10 cellular contexts compared by ENCODE assay signal in genomic region chr5:50856720-50857119, GRCh38.
DNase-seq lines count a peak whose midpoint lies in the region; ATAC-seq and TF ChIP-seq lines count a peak whose summit lies in the region.
"Had no signal": no experiment of that assay in that cellular context is flagged by ENCODE, and none has a peak within 500 bp of the region (broad histone marks: within the 10 kb centered on the region; RNA-seq: fewer than 3 reads in every experiment).

No MANE protein-coding gene starts in this region.

- H3K4me3 ChIP-seq in HL-60 (replicated peaks; ENCODE audit: insufficient read depth, low read length) = no peak overlapping the region
- H3K4me3 ChIP-seq in esophagus muscularis mucosa = no peak overlapping the region
- H3K4me3 ChIP-seq: skin epidermis had no signal

- H3K4me1 ChIP-seq in esophagus muscularis mucosa = no peaks in the 10 kb centered on the region

- H3K27me3 ChIP-seq in HL-60 (ENCODE audit: insufficient read depth, poor library complexity, severe bottlenecking) = no peaks in the 10 kb centered on the region
- H3K27me3 ChIP-seq in esophagus muscularis mucosa = no peaks in the 10 kb centered on the region

- no peaks in the 10 kb centered on the region for H3K36me3 ChIP-seq in esophagus muscularis mucosa

- intact Hi-C loops in esophagus muscularis mucosa (cut with DNase I) = no loop called here

- H3K9me3 ChIP-seq in esophagus muscularis mucosa = no peaks in the 10 kb centered on the region

- 49% methylated on average over 2 of the region's 2 CpGs for WGBS in esophagus muscularis mucosa

- DNase-seq in HL-60 (ENCODE audit: low read depth in 1 of 2, low spot score in 1 of 2) (peak in 1 of 2 experiments; percentile 12), pons (ENCODE audit: low spot score) (peak; percentile 68), C1 segment of cervical spinal cord (lab: John Stamatoyannopoulos, UW) (no peak), esophagus muscularis mucosa (ENCODE audit: extremely low spot score) (no peak)
- no peak for DNase-seq in NK-92 treated with Interleukin-12 subunit alpha and Interleukin-12 subunit beta, amount 100 ng/mL, for 24 hours (lab: John Stamatoyannopoulos, UW)
- DNase-seq: activated gamma-delta T cell treated with Interleukin-2 at 50 U/mL for 16 hours, NCI-H1105 treated with DMSO at 0.1 percent for 48 hours had no signal

- no peak for TF ChIP-seq EP300 in esophagus muscularis mucosa (IDR thresholded peaks at IDR 0.05)

- peak; percentile 79 for ATAC-seq in GM19035 (IDR thresholded peaks at IDR 0.05; ENCODE audit: unreplicated experiment)
- peak; percentile 77 for ATAC-seq in HG02759 (IDR thresholded peaks at IDR 0.05; ENCODE audit: unreplicated experiment)

- TF ChIP-seq CTCF in HL-60 (IDR thresholded peaks at IDR 0.05; ENCODE audit: insufficient read depth, low read length) (no peak), esophagus muscularis mucosa (IDR thresholded peaks at IDR 0.05) (no peak)

- H3K27ac ChIP-seq in HL-60 (replicated peaks) (peak overlapping the region; percentile 8; the same call in 1 of the 2 replicates), esophagus muscularis mucosa (replicated peaks in 1 of 4) (no peak overlapping the region)

- TF ChIP-seq POLR2A in esophagus muscularis mucosa (IDR thresholded peaks at IDR 0.05; ENCODE audit: low read depth) = no peak
